Comparison of ENCODE assay signal across 2 cellular contexts in the genomic region with DNA sequence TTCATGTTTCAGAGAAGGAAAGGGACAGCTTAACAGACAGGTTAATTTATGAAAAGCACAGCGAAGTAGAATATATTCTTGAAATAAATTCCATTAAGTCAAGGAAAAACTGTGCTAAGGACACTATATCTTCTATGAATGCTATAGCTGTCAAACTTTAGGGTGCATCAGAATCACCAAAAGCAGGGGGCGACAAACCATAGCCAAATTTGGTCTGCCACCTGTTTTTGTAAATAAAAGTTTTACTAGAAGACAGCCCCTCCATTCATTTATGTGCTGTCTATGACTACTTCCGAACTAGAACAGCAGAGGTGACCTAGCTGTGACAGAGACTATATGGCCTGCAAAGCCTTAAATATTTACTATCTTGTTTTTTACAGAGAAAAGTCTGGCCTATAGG.
TF ChIP-seq lines count a peak whose summit lies in the region.

No MANE protein-coding gene starts in this region.

TF ChIP-seq in HepG2, 621 proteins besides CTCF, POLR2A, EP300 and RAD21 (continues in another document):
- TF ChIP-seq NFIC (IDR thresholded peaks at IDR 0.05; ENCODE audit: low read length) (no peak), ZNF7 (CRISPR knock-in tag; IDR thresholded peaks at IDR 0.05) (no peak), ZNF790 (CRISPR knock-in tag; IDR thresholded peaks at IDR 0.05; ENCODE audit: borderline replicate concordance) (no peak), AKNA (CRISPR knock-in tag; IDR thresholded peaks at IDR 0.05; ENCODE audit: borderline replicate concordance) (no peak), KDM5B (CRISPR knock-in tag; IDR thresholded peaks at IDR 0.05; ENCODE audit: borderline replicate concordance) (no peak), PITX1 (CRISPR knock-in tag; IDR thresholded peaks at IDR 0.05) (no peak), KLF12 (CRISPR knock-in tag; IDR thresholded peaks at IDR 0.05; ENCODE audit: borderline replicate concordance) (no peak), CEBPB (IDR thresholded peaks at IDR 0.05; ENCODE audit: borderline replicate concordance, low read depth, low read length) (no peak), ZNF652 (CRISPR knock-in tag; IDR thresholded peaks at IDR 0.05; ENCODE audit: borderline replicate concordance, low read depth) (no peak), SNAPC4 (CRISPR knock-in tag; IDR thresholded peaks at IDR 0.05) (no peak)

TF ChIP-seq in H1, 55 proteins besides CTCF, POLR2A, EP300 and RAD21:
- TF ChIP-seq KDM1A (IDR thresholded peaks at IDR 0.05; ENCODE audit: borderline replicate concordance, low read length) (no peak), RXRA (IDR thresholded peaks at IDR 0.05; ENCODE audit: insufficient read depth, low read depth, low read length) (no peak), EZH2 (IDR thresholded peaks at IDR 0.05; ENCODE audit: low read depth, low read length, severe bottlenecking) (no peak), EGR1 (IDR thresholded peaks at IDR 0.05; ENCODE audit: borderline replicate concordance, low read depth, low read length) (no peak), CEBPB (IDR thresholded peaks at IDR 0.05; ENCODE audit: low read depth, low read length) (no peak), KDM5A (IDR thresholded peaks at IDR 0.05; ENCODE audit: low read length) (no peak), CBX8 (IDR thresholded peaks at IDR 0.05; ENCODE audit: borderline replicate concordance, low read depth, low read length) (no peak)
